ENCODE assay signal across 33 cellular contexts in genomic region chr10:60807499-60807898, GRCh38. TPM values are rescaled to one million over a fixed set of nuclear protein-coding genes. Genes with fewer than 3 reads are reported as not detected.
"Had no signal": no experiment of that assay in that cellular context is flagged by ENCODE, and none has a peak within 500 bp of the region (broad histone marks: within the 10 kb centered on the region; RNA-seq: fewer than 3 reads in every experiment).

No MANE protein-coding gene starts in this region.

- H3K27ac Mint-ChIP-seq: activated CD4-positive, alpha-beta memory T cell treated with anti-CD3 and anti-CD28 coated beads, Interleukin-2, amount 10 ng/mL, durations not matched to agents 7 days and 5 days; activated CD4-positive, alpha-beta T cell treated with anti-CD3 and anti-CD28 coated beads, Interleukin-2, amount 10 ng/mL, durations not matched to agents 7 days and 5 days; activated naive CD4-positive, alpha-beta T cell treated with anti-CD3 and anti-CD28 coated beads, Interleukin-2, amount 10 ng/mL, durations not matched to agents 7 days and 5 days; activated naive CD4-positive, alpha-beta T cell treated with anti-CD3 and anti-CD28 coated beads, Interleukin-2, amount 50 U/mL, for 72 hours; activated naive CD8-positive, alpha-beta T cell treated with anti-CD3 and anti-CD28 coated beads, Interleukin-2, amount 10 ng/mL, durations not matched to agents 7 days and 5 days; activated T-cell treated with anti-CD3 and anti-CD28 coated beads, Interleukin-2, amount 50 U/mL, for 24 hours; activated T-cell treated with anti-CD3 and anti-CD28 coated beads, Interleukin-2, amount 50 U/mL, for 72 hours; T-cell; T-helper 1 cell treated with Interleukin-12 subunit alpha and Interleukin-12 subunit beta and Interleukin-4 antibody, amounts not matched to agents 30 μg/mL and 1 μg/mL, for 36 hours; T-helper 2 cell treated with Interferon-gamma antibody and Interleukin-4, amounts not matched to agents 5 μg/mL and 100 μg/mL, for 36 hours; WTC11 had no signal

- ATAC-seq: activated naive CD4-positive, alpha-beta T cell treated with anti-CD3 and anti-CD28 coated beads, Interleukin-2, amount 50 U/mL, for 72 hours; activated T-cell treated with anti-CD3 and anti-CD28 coated beads, Interleukin-2, amount 50 U/mL, for 72 hours; T-cell; WTC11 had no signal

- FAIRE-seq: endometrium, endothelial cell of umbilical vein, frontal cortex had no signal

- H3K4me3 ChIP-seq: ascending aorta, breast epithelium, cardiac muscle cell, colonic mucosa, esophagus squamous epithelium had no signal

- H3K27me3 ChIP-seq: ascending aorta, breast epithelium, cardiac muscle cell, colonic mucosa, esophagus squamous epithelium had no signal

- H3K4me1 ChIP-seq: colonic mucosa had no signal

- H3K4me3 Mint-ChIP-seq: activated CD4-positive, alpha-beta memory T cell treated with anti-CD3 and anti-CD28 coated beads, Interleukin-2, amount 10 ng/mL, durations not matched to agents 7 days and 5 days; activated CD4-positive, alpha-beta T cell treated with anti-CD3 and anti-CD28 coated beads, Interleukin-2, amount 10 ng/mL, durations not matched to agents 7 days and 5 days; activated naive CD4-positive, alpha-beta T cell treated with anti-CD3 and anti-CD28 coated beads, Interleukin-2, amount 10 ng/mL, durations not matched to agents 7 days and 5 days; activated naive CD8-positive, alpha-beta T cell treated with anti-CD3 and anti-CD28 coated beads, Interleukin-2, amount 10 ng/mL, durations not matched to agents 7 days and 5 days; activated T-cell treated with anti-CD3 and anti-CD28 coated beads, Interleukin-2, amount 50 U/mL, for 24 hours; activated T-cell treated with anti-CD3 and anti-CD28 coated beads, Interleukin-2, amount 50 U/mL, for 72 hours; brain; T-cell; T-helper 1 cell treated with Interleukin-12 subunit alpha and Interleukin-12 subunit beta and Interleukin-4 antibody, amounts not matched to agents 30 μg/mL and 1 μg/mL, for 36 hours; T-helper 2 cell treated with Interferon-gamma antibody and Interleukin-4, amounts not matched to agents 5 μg/mL and 100 μg/mL, for 36 hours; WTC11 had no signal

- H3K36me3 Mint-ChIP-seq: activated naive CD4-positive, alpha-beta T cell treated with anti-CD3 and anti-CD28 coated beads, Interleukin-2, amount 50 U/mL, for 72 hours; brain; T-cell; WTC11 had no signal

- H3K9me3 ChIP-seq: ascending aorta, breast epithelium, colonic mucosa, esophagus squamous epithelium had no signal

- DNase-seq: activated CD4-positive, alpha-beta memory T cell treated with anti-CD3 and anti-CD28 coated beads, Interleukin-2, amount 10 ng/mL, durations not matched to agents 7 days and 5 days; activated CD4-positive, alpha-beta T cell treated with anti-CD3 and anti-CD28 coated beads for 1 hour; activated CD4-positive, alpha-beta T cell treated with anti-CD3 and anti-CD28 coated beads for 4 hours; activated CD4-positive, alpha-beta T cell treated with anti-CD3 and anti-CD28 coated beads, Interleukin-2, amount 10 ng/mL, durations not matched to agents 7 days and 5 days; activated CD4-positive, alpha-beta T cell treated with anti-CD3 and anti-CD28 coated beads, Interleukin-2, amount 50 U/mL, for 4 hours; activated CD8-positive, alpha-beta memory T cell treated with anti-CD3 and anti-CD28 coated beads, Interleukin-2, amount 50 U/mL, for 48 hours; activated gamma-delta T cell; activated naive CD4-positive, alpha-beta T cell; activated naive CD4-positive, alpha-beta T cell treated with anti-CD3 and anti-CD28 coated beads, Interleukin-2, amount 10 ng/mL, durations not matched to agents 7 days and 5 days; activated naive CD8-positive, alpha-beta T cell treated with anti-CD3 and anti-CD28 coated beads, Interleukin-2, amount 10 ng/mL, durations not matched to agents 7 days and 5 days; activated T-cell treated with anti-CD3 and anti-CD28 coated beads for 4 hours; activated T-cell treated with anti-CD3 and anti-CD28 coated beads, Interleukin-2, amount 50 U/mL, for 24 hours; activated T-cell treated with anti-CD3 and anti-CD28 coated beads, Interleukin-2, amount 50 U/mL, for 72 hours; central memory CD4-positive, alpha-beta T cell; cerebellar nuclear complex; colonic mucosa; effector CD8-positive, alpha-beta T cell; esophagus squamous epithelium; SW 1271; T-cell; T1000 had no signal

- H3K27ac ChIP-seq: ascending aorta, breast epithelium, cardiac muscle cell, colonic mucosa, epithelial cell of prostate, esophagus squamous epithelium had no signal

- H3K27me3 Mint-ChIP-seq: activated CD4-positive, alpha-beta memory T cell treated with anti-CD3 and anti-CD28 coated beads, Interleukin-2, amount 10 ng/mL, durations not matched to agents 7 days and 5 days; activated CD4-positive, alpha-beta T cell treated with anti-CD3 and anti-CD28 coated beads, Interleukin-2, amount 10 ng/mL, durations not matched to agents 7 days and 5 days; activated naive CD4-positive, alpha-beta T cell treated with anti-CD3 and anti-CD28 coated beads, Interleukin-2, amount 10 ng/mL, durations not matched to agents 7 days and 5 days; activated naive CD8-positive, alpha-beta T cell treated with anti-CD3 and anti-CD28 coated beads, Interleukin-2, amount 10 ng/mL, durations not matched to agents 7 days and 5 days; activated T-cell treated with anti-CD3 and anti-CD28 coated beads, Interleukin-2, amount 50 U/mL, for 24 hours; T-cell had no signal

- H3K36me3 ChIP-seq: ascending aorta, breast epithelium, cardiac muscle cell, colonic mucosa, esophagus squamous epithelium had no signal

- H3K4me1 Mint-ChIP-seq: activated CD4-positive, alpha-beta memory T cell treated with anti-CD3 and anti-CD28 coated beads, Interleukin-2, amount 10 ng/mL, durations not matched to agents 7 days and 5 days; activated CD4-positive, alpha-beta T cell treated with anti-CD3 and anti-CD28 coated beads, Interleukin-2, amount 10 ng/mL, durations not matched to agents 7 days and 5 days; activated naive CD4-positive, alpha-beta T cell treated with anti-CD3 and anti-CD28 coated beads, Interleukin-2, amount 10 ng/mL, durations not matched to agents 7 days and 5 days; activated naive CD8-positive, alpha-beta T cell treated with anti-CD3 and anti-CD28 coated beads, Interleukin-2, amount 10 ng/mL, durations not matched to agents 7 days and 5 days; T-cell had no signal

- H3K9me3 Mint-ChIP-seq: activated CD4-positive, alpha-beta memory T cell treated with anti-CD3 and anti-CD28 coated beads, Interleukin-2, amount 10 ng/mL, durations not matched to agents 7 days and 5 days; activated CD4-positive, alpha-beta T cell treated with anti-CD3 and anti-CD28 coated beads, Interleukin-2, amount 10 ng/mL, durations not matched to agents 7 days and 5 days; activated naive CD4-positive, alpha-beta T cell treated with anti-CD3 and anti-CD28 coated beads, Interleukin-2, amount 10 ng/mL, durations not matched to agents 7 days and 5 days; activated naive CD4-positive, alpha-beta T cell treated with anti-CD3 and anti-CD28 coated beads, Interleukin-2, amount 50 U/mL, for 72 hours; activated naive CD8-positive, alpha-beta T cell treated with anti-CD3 and anti-CD28 coated beads, Interleukin-2, amount 10 ng/mL, durations not matched to agents 7 days and 5 days; activated T-cell treated with anti-CD3 and anti-CD28 coated beads, Interleukin-2, amount 50 U/mL, for 24 hours; activated T-cell treated with anti-CD3 and anti-CD28 coated beads, Interleukin-2, amount 50 U/mL, for 72 hours; T-cell; T-helper 1 cell treated with Interleukin-12 subunit alpha and Interleukin-12 subunit beta and Interleukin-4 antibody, amounts not matched to agents 30 μg/mL and 1 μg/mL, for 36 hours; T-helper 2 cell treated with Interferon-gamma antibody and Interleukin-4, amounts not matched to agents 5 μg/mL and 100 μg/mL, for 36 hours; WTC11 had no signal

RNA-seq across cellular contexts. Expression of gene CDK1, which starts 29.2 kb away (rescaled TPM):
- total RNA-seq: ascending aorta had no signal
